ENCODE assay signal across 20 cellular contexts in the genomic region with DNA sequence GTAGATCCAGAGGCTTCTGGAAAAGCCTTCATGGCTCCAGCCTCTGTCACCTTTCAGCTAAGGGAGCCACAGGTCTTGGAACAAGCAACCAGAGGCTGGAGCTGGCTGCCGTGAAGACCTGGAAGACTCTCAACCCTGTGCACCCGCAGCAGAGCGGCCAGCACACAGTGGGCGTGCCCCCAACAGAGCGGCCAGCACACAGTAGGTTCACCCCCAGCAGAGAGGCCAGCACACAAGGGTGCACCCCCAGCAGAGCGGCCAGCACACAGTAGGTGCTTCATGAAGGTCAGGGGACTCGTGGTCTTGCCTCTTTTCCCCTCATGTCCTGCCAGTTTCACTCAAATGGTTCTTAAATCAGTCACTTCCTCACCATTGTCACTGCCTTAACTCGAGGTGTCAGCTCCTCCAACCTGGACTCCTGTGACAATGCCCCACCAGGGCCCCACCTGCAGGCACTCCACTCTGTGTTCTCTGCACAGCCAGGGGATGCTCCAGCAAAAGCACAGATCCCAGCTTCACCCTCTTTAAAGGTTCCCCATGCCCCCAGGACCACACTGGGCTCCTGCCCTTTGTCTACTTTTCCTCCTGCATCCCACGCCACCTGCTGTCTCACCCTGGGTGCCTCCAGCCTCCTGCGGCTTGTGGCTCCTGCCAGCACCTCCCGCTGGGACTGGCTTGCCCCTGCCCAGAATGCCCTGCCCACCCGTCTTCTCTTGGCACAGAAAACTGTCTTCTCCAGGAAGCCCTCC. TPM values are rescaled to one million over a fixed set of nuclear protein-coding genes. Genes with fewer than 3 reads are reported as not detected.
A peak's percentile ranks its signal among the peaks of the same experiment; 100 is the strongest.
DNase-seq lines count a peak whose midpoint lies in the region; ATAC-seq and TF ChIP-seq lines count a peak whose summit lies in the region.
"Had no signal": no experiment of that assay in that cellular context is flagged by ENCODE, and none has a peak within 500 bp of the region (broad histone marks: within the 10 kb centered on the region; RNA-seq: fewer than 3 reads in every experiment).

No MANE protein-coding gene starts in this region.

- H3K4me1 ChIP-seq in HEK293 (ENCODE audit: control insufficient read depth, insufficient read depth, low read length): no peaks in the 10 kb centered on the region

- H3K9me3 ChIP-seq in HEK293 (ENCODE audit: control insufficient read depth, insufficient read depth, low read depth, low read length): no peaks in the 10 kb centered on the region

- H3K27ac ChIP-seq in HEK293 (ENCODE audit: extremely low read depth, low read depth, low read length): no peak overlapping the region
- H3K27ac ChIP-seq: GM23248, KMS-11 had no signal

- CTCF ChIA-PET in HEK293 (lab: Yijun Ruan, JAX) (interaction anchor here (0.6 kb wide), 1 partner anchor 396 kb away, joined by 3 read pairs; no protein-coding TSS in a partner anchor), WTC11 (lab: Charles Lee) (no interaction called here)

- DNase-seq in WTC11 (ENCODE audit: low spot score) (peak; percentile 6), left lobe of liver (ENCODE audit: low spot score) (peak; percentile 42), sciatic nerve (ENCODE audit: low spot score) (peak; percentile 34), AG08395 (ENCODE audit: low spot score) (no peak), NAMALWA (ENCODE audit: low spot score) (no peak)
- DNase-seq in activated T-cell treated with anti-CD3 and anti-CD28 coated beads, Interleukin-2, amount 50 U/mL, for 48 hours: no peak
- DNase-seq: CD8-positive, alpha-beta T cell; DMS79; GM23248; HCEC 1CT; NCI-H1092 treated with DMSO at 0.1 percent for 48 hours; NCI-H2081 treated with DMSO at 0.1 percent for 48 hours; NCI-H2227 treated with DMSO at 0.1 percent for 48 hours; NCI-H526 had no signal

- TF ChIP-seq CTCF in HEK293 (tag by site-specific recombination; IDR thresholded peaks at IDR 0.05): no peak
- TF ChIP-seq CTCF in WTC11 (IDR thresholded peaks at IDR 0.05): no peak

- POLR2A ChIA-PET in HEK293 (lab: Yijun Ruan, JAX) (no interaction called here), WTC11 (lab: Charles Lee) (no interaction called here)

- no peaks in the 10 kb centered on the region for H3K36me3 Mint-ChIP-seq in WTC11
- H3K36me3 Mint-ChIP-seq: CD8-positive, alpha-beta T cell had no signal

- ATAC-seq in WTC11: no peak
- ATAC-seq in left lobe of liver: peak; percentile 7
- no peak for ATAC-seq in sciatic nerve
- ATAC-seq in GM19467 (IDR thresholded peaks at IDR 0.05; ENCODE audit: unreplicated experiment): no peak
- ATAC-seq: CD8-positive, alpha-beta T cell had no signal

- H3K4me3 Mint-ChIP-seq in WTC11: no peak overlapping the region
- H3K4me3 Mint-ChIP-seq: B cell; CD8-positive, alpha-beta T cell had no signal

- no peak overlapping the region for H3K4me3 ChIP-seq in HEK293 (ENCODE audit: low read depth, low read length)
- H3K4me3 ChIP-seq: GM23248 had no signal

- H3K27ac Mint-ChIP-seq in WTC11: no peak overlapping the region
- H3K27ac Mint-ChIP-seq: B cell; CD8-positive, alpha-beta T cell had no signal

- H3K4me1 Mint-ChIP-seq in WTC11: peaks cover 5% of the 10 kb centered on the region
- H3K4me1 Mint-ChIP-seq: B cell had no signal

- intact Hi-C loops in sciatic nerve (cut with DNase I): no loop called here

- H3K27me3 Mint-ChIP-seq in WTC11 (ENCODE audit: low read depth): no peaks in the 10 kb centered on the region
- H3K27me3 Mint-ChIP-seq: B cell had no signal

- H3K9me3 Mint-ChIP-seq in WTC11: no peaks in the 10 kb centered on the region; the same call in 1 of the 2 replicates
- H3K9me3 Mint-ChIP-seq: CD8-positive, alpha-beta T cell had no signal

- no peaks in the 10 kb centered on the region for H3K36me3 ChIP-seq in HEK293 (ENCODE audit: control insufficient read depth in 2 of 2, insufficient read depth in 1 of 2, low read length in 2 of 2)

TF ChIP-seq in HEK293, 187 proteins besides CTCF, POLR2A, EP300 and RAD21 (continues in another document):
- no peak for TF ChIP-seq ZNF701 (tag by site-specific recombination; IDR thresholded peaks at IDR 0.05)
- no peak for TF ChIP-seq KLF10 (tag by site-specific recombination; IDR thresholded peaks at IDR 0.05)
- TF ChIP-seq BCL11A (tag by site-specific recombination; IDR thresholded peaks at IDR 0.05; ENCODE audit: low read depth): no peak
- TF ChIP-seq ZNF394 (tag by site-specific recombination; IDR thresholded peaks at IDR 0.05; ENCODE audit: borderline replicate concordance): no peak
- TF ChIP-seq, protein P1, sequence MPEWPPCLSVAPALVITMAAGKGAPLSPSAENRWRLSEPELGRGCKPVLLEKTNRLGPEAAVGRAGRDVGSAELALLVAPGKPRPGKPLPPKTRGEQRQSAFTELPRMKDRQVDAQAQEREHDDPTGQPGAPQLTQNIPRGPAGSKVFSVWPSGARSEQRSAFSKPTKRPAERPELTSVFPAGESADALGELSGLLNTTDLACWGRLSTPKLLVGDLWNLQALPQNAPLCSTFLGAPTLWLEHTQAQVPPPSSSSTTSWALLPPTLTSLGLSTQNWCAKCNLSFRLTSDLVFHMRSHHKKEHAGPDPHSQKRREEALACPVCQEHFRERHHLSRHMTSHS (tag by site-specific recombination; IDR thresholded peaks at IDR 0.05): no peak
- TF ChIP-seq ZNF707 (tag by site-specific recombination; IDR thresholded peaks at IDR 0.05): no peak
- TF ChIP-seq, protein P2, sequence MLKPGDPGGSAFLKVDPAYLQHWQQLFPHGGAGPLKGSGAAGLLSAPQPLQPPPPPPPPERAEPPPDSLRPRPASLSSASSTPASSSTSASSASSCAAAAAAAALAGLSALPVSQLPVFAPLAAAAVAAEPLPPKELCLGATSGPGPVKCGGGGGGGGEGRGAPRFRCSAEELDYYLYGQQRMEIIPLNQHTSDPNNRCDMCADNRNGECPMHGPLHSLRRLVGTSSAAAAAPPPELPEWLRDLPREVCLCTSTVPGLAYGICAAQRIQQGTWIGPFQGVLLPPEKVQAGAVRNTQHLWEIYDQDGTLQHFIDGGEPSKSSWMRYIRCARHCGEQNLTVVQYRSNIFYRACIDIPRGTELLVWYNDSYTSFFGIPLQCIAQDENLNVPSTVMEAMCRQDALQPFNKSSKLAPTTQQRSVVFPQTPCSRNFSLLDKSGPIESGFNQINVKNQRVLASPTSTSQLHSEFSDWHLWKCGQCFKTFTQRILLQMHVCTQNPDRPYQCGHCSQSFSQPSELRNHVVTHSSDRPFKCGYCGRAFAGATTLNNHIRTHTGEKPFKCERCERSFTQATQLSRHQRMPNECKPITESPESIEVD (tag by site-specific recombination; IDR thresholded peaks at IDR 0.05): no peak
- no peak for TF ChIP-seq ZNF37A (tag by site-specific recombination; IDR thresholded peaks at IDR 0.05)
- peak; percentile 26; the same call in 1 of the 2 replicates for TF ChIP-seq GLIS1 (tag by site-specific recombination; IDR thresholded peaks at IDR 0.05)
- no peak for TF ChIP-seq ZNF138 (tag by site-specific recombination; IDR thresholded peaks at IDR 0.05; ENCODE audit: borderline replicate concordance)
- no peak for TF ChIP-seq ZNF2 (tag by site-specific recombination; IDR thresholded peaks at IDR 0.05)
- TF ChIP-seq ZNF24 (tag by site-specific recombination; IDR thresholded peaks at IDR 0.05): no peak
- TF ChIP-seq KLF9 (tag by site-specific recombination; IDR thresholded peaks at IDR 0.05; ENCODE audit: low read depth): no peak
- no peak for TF ChIP-seq ZNF558 (tag by site-specific recombination; IDR thresholded peaks at IDR 0.05)

TF ChIP-seq in WTC11, 78 proteins besides CTCF, POLR2A, EP300 and RAD21:
- no peak for TF ChIP-seq RORB (CRISPR knock-in tag; IDR thresholded peaks at IDR 0.05)
- no peak for TF ChIP-seq IRF2 (CRISPR knock-in tag; IDR thresholded peaks at IDR 0.05; ENCODE audit: borderline replicate concordance, low read depth)
- TF ChIP-seq, protein P3, sequence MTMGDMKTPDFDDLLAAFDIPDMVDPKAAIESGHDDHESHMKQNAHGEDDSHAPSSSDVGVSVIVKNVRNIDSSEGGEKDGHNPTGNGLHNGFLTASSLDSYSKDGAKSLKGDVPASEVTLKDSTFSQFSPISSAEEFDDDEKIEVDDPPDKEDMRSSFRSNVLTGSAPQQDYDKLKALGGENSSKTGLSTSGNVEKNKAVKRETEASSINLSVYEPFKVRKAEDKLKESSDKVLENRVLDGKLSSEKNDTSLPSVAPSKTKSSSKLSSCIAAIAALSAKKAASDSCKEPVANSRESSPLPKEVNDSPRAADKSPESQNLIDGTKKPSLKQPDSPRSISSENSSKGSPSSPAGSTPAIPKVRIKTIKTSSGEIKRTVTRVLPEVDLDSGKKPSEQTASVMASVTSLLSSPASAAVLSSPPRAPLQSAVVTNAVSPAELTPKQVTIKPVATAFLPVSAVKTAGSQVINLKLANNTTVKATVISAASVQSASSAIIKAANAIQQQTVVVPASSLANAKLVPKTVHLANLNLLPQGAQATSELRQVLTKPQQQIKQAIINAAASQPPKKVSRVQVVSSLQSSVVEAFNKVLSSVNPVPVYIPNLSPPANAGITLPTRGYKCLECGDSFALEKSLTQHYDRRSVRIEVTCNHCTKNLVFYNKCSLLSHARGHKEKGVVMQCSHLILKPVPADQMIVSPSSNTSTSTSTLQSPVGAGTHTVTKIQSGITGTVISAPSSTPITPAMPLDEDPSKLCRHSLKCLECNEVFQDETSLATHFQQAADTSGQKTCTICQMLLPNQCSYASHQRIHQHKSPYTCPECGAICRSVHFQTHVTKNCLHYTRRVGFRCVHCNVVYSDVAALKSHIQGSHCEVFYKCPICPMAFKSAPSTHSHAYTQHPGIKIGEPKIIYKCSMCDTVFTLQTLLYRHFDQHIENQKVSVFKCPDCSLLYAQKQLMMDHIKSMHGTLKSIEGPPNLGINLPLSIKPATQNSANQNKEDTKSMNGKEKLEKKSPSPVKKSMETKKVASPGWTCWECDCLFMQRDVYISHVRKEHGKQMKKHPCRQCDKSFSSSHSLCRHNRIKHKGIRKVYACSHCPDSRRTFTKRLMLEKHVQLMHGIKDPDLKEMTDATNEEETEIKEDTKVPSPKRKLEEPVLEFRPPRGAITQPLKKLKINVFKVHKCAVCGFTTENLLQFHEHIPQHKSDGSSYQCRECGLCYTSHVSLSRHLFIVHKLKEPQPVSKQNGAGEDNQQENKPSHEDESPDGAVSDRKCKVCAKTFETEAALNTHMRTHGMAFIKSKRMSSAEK (CRISPR knock-in tag; IDR thresholded peaks at IDR 0.05; ENCODE audit: borderline replicate concordance): no peak
- TF ChIP-seq GABPB1 (CRISPR knock-in tag; IDR thresholded peaks at IDR 0.05): no peak

RNA-seq across cellular contexts. Expression of a gene that starts 42.4 kb away (rescaled TPM):
- 2.1 to 2.7 TPM (median 2.5 TPM) in 3 replicates for total RNA-seq in WTC11 (2021)
- 0.68 TPM for total RNA-seq in left lobe of liver
- 27.2 TPM for total RNA-seq in sciatic nerve
- total RNA-seq: B cell, GM23248, MCF 10A, OCI-LY7 had no signal

Comparison
In these comparisons a context has a peak if more than half of its experiments do, and no peak if none do; other contexts are left out.
1. DNase-seq: peak in WTC11 (single experiment), left lobe of liver (single experiment) and sciatic nerve (single experiment); none in AG08395 (single experiment), activated T-cell treated with anti-CD3 and anti-CD28 coated beads, Interleukin-2, amount 50 U/mL, for 48 hours (0 of 2) and NAMALWA (single experiment).